In the genomic region with DNA sequence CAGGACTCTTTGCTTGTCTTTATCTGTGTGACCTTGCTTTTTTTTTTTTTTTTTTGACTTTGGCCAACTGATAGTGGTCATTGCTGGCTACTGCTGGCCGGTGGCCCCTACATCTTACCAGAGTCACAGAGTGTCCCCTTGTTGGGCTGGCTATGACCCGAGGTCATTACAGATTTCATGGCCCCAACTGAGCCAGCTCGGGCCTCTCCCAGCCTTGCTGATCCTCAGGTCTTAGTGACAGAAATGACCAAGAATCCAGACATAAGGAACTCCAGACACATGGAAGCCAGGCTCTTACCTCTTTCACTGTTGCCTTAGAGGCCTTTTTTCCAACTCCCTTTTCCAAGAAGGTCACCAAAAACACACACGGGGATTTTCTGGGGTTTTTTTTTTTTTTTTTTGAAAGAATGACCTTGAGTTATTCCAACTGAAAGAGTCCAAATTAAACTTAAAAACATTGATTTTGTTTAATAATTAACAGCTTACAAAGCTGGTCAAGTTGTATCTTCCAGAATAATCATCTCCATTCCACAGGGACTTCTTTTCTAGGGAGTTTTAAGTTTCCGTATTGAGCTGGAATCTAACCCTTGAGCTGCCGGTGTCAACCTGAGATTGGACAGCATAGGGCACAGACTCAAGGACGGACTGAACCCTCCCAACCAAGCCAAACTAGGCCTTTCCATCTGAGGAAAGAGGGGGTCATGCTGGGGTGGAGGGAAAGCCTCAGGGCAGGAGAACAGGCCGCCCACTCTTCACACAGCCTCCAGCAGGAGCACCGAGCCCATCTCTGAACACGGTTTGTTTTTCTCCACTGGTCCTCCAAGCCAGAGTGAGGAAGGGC, we compare ENCODE assay signal across 1 cellular context.
A peak's percentile ranks its signal among the peaks of the same experiment; 100 is the strongest.
TF ChIP-seq lines count a peak whose summit lies in the region.

No MANE protein-coding gene starts in this region.

TF ChIP-seq in HepG2, 621 proteins besides CTCF, POLR2A, EP300 and RAD21 (continued from another document and continues in another):
- TF ChIP-seq, protein P1, sequence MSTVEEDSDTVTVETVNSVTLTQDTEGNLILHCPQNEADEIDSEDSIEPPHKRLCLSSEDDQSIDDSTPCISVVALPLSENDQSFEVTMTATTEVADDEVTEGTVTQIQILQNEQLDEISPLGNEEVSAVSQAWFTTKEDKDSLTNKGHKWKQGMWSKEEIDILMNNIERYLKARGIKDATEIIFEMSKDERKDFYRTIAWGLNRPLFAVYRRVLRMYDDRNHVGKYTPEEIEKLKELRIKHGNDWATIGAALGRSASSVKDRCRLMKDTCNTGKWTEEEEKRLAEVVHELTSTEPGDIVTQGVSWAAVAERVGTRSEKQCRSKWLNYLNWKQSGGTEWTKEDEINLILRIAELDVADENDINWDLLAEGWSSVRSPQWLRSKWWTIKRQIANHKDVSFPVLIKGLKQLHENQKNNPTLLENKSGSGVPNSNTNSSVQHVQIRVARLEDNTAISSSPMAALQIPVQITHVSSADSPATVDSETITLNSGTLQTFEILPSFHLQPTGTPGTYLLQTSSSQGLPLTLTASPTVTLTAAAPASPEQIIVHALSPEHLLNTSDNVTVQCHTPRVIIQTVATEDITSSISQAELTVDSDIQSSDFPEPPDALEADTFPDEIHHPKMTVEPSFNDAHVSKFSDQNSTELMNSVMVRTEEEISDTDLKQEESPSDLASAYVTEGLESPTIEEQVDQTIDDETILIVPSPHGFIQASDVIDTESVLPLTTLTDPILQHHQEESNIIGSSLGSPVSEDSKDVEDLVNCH (CRISPR knock-in tag; IDR thresholded peaks at IDR 0.05), result no peak
- TF ChIP-seq NFE2L2 (IDR thresholded peaks at IDR 0.05; ENCODE audit: low read length), result no peak
- TF ChIP-seq REPIN1 (CRISPR knock-in tag; IDR thresholded peaks at IDR 0.05; ENCODE audit: borderline replicate concordance, low read depth), result no peak; the same call in 1 of the 2 replicates
- TF ChIP-seq, protein P2, sequence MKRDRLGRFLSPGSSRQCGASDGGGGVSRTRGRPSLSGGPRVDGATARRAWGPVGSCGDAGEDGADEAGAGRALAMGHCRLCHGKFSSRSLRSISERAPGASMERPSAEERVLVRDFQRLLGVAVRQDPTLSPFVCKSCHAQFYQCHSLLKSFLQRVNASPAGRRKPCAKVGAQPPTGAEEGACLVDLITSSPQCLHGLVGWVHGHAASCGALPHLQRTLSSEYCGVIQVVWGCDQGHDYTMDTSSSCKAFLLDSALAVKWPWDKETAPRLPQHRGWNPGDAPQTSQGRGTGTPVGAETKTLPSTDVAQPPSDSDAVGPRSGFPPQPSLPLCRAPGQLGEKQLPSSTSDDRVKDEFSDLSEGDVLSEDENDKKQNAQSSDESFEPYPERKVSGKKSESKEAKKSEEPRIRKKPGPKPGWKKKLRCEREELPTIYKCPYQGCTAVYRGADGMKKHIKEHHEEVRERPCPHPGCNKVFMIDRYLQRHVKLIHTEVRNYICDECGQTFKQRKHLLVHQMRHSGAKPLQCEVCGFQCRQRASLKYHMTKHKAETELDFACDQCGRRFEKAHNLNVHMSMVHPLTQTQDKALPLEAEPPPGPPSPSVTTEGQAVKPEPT (CRISPR knock-in tag; IDR thresholded peaks at IDR 0.05; ENCODE audit: low read depth), result no peak
- TF ChIP-seq MTA1 (CRISPR knock-in tag; IDR thresholded peaks at IDR 0.05; ENCODE audit: borderline replicate concordance), result no peak
- TF ChIP-seq, protein P3, sequence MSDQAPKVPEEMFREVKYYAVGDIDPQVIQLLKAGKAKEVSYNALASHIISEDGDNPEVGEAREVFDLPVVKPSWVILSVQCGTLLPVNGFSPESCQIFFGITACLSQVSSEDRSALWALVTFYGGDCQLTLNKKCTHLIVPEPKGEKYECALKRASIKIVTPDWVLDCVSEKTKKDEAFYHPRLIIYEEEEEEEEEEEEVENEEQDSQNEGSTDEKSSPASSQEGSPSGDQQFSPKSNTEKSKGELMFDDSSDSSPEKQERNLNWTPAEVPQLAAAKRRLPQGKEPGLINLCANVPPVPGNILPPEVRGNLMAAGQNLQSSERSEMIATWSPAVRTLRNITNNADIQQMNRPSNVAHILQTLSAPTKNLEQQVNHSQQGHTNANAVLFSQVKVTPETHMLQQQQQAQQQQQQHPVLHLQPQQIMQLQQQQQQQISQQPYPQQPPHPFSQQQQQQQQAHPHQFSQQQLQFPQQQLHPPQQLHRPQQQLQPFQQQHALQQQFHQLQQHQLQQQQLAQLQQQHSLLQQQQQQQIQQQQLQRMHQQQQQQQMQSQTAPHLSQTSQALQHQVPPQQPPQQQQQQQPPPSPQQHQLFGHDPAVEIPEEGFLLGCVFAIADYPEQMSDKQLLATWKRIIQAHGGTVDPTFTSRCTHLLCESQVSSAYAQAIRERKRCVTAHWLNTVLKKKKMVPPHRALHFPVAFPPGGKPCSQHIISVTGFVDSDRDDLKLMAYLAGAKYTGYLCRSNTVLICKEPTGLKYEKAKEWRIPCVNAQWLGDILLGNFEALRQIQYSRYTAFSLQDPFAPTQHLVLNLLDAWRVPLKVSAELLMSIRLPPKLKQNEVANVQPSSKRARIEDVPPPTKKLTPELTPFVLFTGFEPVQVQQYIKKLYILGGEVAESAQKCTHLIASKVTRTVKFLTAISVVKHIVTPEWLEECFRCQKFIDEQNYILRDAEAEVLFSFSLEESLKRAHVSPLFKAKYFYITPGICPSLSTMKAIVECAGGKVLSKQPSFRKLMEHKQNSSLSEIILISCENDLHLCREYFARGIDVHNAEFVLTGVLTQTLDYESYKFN (CRISPR knock-in tag; conservative IDR thresholded peaks at IDR 0.05), result peak; percentile 65; the same call in 1 of the 2 replicates
- TF ChIP-seq TCF12 (IDR thresholded peaks at IDR 0.05), result no peak
- no peak for TF ChIP-seq TCF12 (CRISPR knock-in tag; IDR thresholded peaks at IDR 0.05)
- no peak for TF ChIP-seq ZNF839 (CRISPR knock-in tag; IDR thresholded peaks at IDR 0.05; ENCODE audit: borderline replicate concordance)
- no peak for TF ChIP-seq ZNF569 (CRISPR knock-in tag; IDR thresholded peaks at IDR 0.05; ENCODE audit: borderline replicate concordance)
- TF ChIP-seq, protein P4, sequence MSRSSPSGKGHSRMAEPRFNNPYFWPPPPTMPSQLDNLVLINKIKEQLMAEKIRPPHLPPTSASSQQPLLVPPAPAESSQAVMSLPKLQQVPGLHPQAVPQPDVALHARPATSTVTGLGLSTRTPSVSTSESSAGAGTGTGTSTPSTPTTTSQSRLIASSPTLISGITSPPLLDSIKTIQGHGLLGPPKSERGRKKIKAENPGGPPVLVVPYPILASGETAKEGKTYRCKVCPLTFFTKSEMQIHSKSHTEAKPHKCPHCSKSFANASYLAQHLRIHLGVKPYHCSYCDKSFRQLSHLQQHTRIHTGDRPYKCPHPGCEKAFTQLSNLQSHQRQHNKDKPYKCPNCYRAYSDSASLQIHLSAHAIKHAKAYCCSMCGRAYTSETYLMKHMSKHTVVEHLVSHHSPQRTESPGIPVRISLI (CRISPR knock-in tag; IDR thresholded peaks at IDR 0.05; ENCODE audit: borderline replicate concordance), result peak; percentile 92
- TF ChIP-seq ZBTB20 (CRISPR knock-in tag; IDR thresholded peaks at IDR 0.05; ENCODE audit: borderline replicate concordance, low read depth), result no peak
- no peak for TF ChIP-seq JARID2 (CRISPR knock-in tag; IDR thresholded peaks at IDR 0.05; ENCODE audit: insufficient replicate concordance)
- no peak for TF ChIP-seq ZNF251 (CRISPR knock-in tag; IDR thresholded peaks at IDR 0.05)
- TF ChIP-seq, protein P5, sequence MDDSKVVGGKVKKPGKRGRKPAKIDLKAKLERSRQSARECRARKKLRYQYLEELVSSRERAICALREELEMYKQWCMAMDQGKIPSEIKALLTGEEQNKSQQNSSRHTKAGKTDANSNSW (CRISPR knock-in tag; IDR thresholded peaks at IDR 0.05; ENCODE audit: borderline replicate concordance), result no peak
- no peak for TF ChIP-seq NR1H2 (CRISPR knock-in tag; IDR thresholded peaks at IDR 0.05; ENCODE audit: borderline replicate concordance, low read depth)
- TF ChIP-seq TAF1 (CRISPR knock-in tag; IDR thresholded peaks at IDR 0.05), result peak; percentile 22; the same call in 1 of the 2 replicates
- TF ChIP-seq, protein P6, sequence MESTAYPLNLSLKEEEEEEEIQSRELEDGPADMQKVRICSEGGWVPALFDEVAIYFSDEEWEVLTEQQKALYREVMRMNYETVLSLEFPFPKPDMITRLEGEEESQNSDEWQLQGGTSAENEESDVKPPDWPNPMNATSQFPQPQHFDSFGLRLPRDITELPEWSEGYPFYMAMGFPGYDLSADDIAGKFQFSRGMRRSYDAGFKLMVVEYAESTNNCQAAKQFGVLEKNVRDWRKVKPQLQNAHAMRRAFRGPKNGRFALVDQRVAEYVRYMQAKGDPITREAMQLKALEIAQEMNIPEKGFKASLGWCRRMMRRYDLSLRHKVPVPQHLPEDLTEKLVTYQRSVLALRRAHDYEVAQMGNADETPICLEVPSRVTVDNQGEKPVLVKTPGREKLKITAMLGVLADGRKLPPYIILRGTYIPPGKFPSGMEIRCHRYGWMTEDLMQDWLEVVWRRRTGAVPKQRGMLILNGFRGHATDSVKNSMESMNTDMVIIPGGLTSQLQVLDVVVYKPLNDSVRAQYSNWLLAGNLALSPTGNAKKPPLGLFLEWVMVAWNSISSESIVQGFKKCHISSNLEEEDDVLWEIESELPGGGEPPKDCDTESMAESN (CRISPR knock-in tag; conservative IDR thresholded peaks at IDR 0.05), result no peak
- peak; percentile 29 for TF ChIP-seq ZEB1 (IDR thresholded peaks at IDR 0.05; ENCODE audit: insufficient replicate concordance, low read depth)
- no peak for TF ChIP-seq ZNF431 (CRISPR knock-in tag; IDR thresholded peaks at IDR 0.05; ENCODE audit: borderline replicate concordance, low read depth)
- TF ChIP-seq ZNF543 (CRISPR knock-in tag; IDR thresholded peaks at IDR 0.05), result no peak
- peak; percentile 43; the same call in 1 of the 2 replicates for TF ChIP-seq POLR2G (IDR thresholded peaks at IDR 0.05; ENCODE audit: low read depth, low read length)
- no peak; the same call in 1 of the 2 replicates for TF ChIP-seq KDM5B (CRISPR knock-in tag; IDR thresholded peaks at IDR 0.05; ENCODE audit: borderline replicate concordance)
- TF ChIP-seq, protein P7, sequence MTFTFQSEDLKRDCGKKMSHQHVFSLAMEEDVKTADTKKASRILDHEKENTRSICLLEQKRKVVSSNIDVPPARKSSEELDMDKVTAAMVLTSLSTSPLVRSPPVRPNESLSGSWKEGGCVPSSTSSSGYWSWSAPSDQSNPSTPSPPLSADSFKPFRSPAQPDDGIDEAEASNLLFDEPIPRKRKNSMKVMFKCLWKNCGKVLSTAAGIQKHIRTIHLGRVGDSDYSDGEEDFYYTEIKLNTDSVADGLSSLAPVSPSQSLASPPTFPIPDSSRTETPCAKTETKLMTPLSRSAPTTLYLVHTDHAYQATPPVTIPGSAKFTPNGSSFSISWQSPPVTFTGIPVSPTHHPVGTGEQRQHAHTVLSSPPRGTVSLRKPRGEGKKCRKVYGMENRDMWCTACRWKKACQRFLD (CRISPR knock-in tag; IDR thresholded peaks at IDR 0.05; ENCODE audit: borderline replicate concordance), result no peak
- TF ChIP-seq, protein P8, sequence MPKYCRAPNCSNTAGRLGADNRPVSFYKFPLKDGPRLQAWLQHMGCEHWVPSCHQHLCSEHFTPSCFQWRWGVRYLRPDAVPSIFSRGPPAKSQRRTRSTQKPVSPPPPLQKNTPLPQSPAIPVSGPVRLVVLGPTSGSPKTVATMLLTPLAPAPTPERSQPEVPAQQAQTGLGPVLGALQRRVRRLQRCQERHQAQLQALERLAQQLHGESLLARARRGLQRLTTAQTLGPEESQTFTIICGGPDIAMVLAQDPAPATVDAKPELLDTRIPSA (CRISPR knock-in tag; IDR thresholded peaks at IDR 0.05; ENCODE audit: borderline replicate concordance), result no peak
- TF ChIP-seq, protein P9, sequence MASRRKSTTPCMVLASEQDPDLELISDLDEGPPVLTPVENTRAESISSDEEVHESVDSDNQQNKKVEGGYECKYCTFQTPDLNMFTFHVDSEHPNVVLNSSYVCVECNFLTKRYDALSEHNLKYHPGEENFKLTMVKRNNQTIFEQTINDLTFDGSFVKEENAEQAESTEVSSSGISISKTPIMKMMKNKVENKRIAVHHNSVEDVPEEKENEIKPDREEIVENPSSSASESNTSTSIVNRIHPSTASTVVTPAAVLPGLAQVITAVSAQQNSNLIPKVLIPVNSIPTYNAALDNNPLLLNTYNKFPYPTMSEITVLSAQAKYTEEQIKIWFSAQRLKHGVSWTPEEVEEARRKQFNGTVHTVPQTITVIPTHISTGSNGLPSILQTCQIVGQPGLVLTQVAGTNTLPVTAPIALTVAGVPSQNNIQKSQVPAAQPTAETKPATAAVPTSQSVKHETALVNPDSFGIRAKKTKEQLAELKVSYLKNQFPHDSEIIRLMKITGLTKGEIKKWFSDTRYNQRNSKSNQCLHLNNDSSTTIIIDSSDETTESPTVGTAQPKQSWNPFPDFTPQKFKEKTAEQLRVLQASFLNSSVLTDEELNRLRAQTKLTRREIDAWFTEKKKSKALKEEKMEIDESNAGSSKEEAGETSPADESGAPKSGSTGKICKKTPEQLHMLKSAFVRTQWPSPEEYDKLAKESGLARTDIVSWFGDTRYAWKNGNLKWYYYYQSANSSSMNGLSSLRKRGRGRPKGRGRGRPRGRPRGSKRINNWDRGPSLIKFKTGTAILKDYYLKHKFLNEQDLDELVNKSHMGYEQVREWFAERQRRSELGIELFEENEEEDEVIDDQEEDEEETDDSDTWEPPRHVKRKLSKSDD (CRISPR knock-in tag; IDR thresholded peaks at IDR 0.05; ENCODE audit: low read depth), result no peak
- TF ChIP-seq HNRNPH1 (optimal IDR thresholded peaks at IDR 0.05; ENCODE audit: low read depth, low read length), result no peak
- no peak for TF ChIP-seq U2AF1 (optimal IDR thresholded peaks at IDR 0.05; ENCODE audit: low read depth, low read length)
- no peak for TF ChIP-seq CAMTA2 (CRISPR knock-in tag; IDR thresholded peaks at IDR 0.05; ENCODE audit: borderline replicate concordance)
- TF ChIP-seq ADNP (CRISPR knock-in tag; IDR thresholded peaks at IDR 0.05), result no peak
- no peak for TF ChIP-seq MAZ (IDR thresholded peaks at IDR 0.05; ENCODE audit: borderline replicate concordance, low read depth, low read length)
- TF ChIP-seq MAZ (CRISPR knock-in tag; IDR thresholded peaks at IDR 0.05; ENCODE audit: low read depth), result 0 out of 2 replicates have a peak, but pooled peaks have one; percentile 16
- TF ChIP-seq, protein P10, sequence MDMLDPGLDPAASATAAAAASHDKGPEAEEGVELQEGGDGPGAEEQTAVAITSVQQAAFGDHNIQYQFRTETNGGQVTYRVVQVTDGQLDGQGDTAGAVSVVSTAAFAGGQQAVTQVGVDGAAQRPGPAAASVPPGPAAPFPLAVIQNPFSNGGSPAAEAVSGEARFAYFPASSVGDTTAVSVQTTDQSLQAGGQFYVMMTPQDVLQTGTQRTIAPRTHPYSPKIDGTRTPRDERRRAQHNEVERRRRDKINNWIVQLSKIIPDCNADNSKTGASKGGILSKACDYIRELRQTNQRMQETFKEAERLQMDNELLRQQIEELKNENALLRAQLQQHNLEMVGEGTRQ (IDR thresholded peaks at IDR 0.05; ENCODE audit: low read depth, low read length), result no peak
- TF ChIP-seq, protein P10 (CRISPR knock-in tag; IDR thresholded peaks at IDR 0.05; ENCODE audit: borderline replicate concordance), result 0 out of 2 replicates have a peak, but pooled peaks have one; percentile 2
- TF ChIP-seq MAF1 (CRISPR knock-in tag; IDR thresholded peaks at IDR 0.05; ENCODE audit: borderline replicate concordance), result no peak
